In the genomic region with DNA sequence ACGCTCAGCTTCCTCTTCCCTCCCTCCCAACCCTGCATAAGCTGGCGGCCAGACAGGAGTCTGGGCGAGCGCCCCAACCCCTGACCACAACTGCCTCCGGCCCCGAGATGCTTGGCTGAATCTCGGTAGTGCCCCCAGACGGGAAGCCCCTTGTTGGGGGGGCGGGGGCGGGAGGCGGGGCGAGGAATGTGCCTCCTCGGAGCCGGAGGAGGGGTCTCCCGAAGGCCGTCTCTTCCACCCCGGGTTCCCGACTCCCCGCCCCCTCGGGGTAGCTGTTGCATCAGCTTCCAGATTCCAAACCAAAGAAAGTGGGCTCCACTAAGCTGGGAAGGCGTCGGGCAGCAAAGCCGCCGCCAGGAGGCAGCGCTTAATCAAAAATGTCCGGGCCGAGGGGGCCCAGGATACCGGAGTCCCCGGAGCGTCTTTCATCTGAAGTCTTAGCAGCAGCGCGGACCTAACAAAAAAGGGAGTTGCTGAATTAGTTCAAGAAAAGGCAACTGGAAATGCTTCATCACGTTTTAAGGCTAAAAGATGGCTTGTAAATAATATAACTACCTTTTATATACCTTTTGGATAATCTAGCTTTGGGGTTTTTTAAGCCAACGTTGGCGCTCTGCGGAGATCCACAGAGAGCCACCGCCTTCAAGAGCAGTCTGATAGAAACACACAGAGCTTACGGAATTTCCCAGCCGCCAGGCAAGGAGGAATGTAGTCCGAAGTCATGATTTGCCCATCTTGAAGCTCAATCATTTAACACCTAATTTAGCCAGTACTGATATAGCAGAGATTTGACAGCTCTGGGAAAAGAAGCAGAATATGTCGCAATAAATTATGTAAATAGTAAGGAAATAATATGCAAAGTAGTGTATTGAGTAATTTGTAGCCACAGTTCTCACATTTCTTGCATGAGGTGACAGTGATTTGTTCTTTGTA, we compare ENCODE assay signal across 8 cellular contexts. TPM values are rescaled to one million over a fixed set of nuclear protein-coding genes. Genes with fewer than 3 reads are reported as not detected.
DNase-seq lines count a peak whose midpoint lies in the region; ATAC-seq and TF ChIP-seq lines count a peak whose summit lies in the region.

No MANE protein-coding gene starts in this region.

- peak overlapping the region; percentile 66 for H3K56ac ChIP-seq in IMR-90 (ENCODE audit: extremely low read depth, insufficient read depth, low read length)

- intact Hi-C loops in IMR-90 (cut with micrococcal nuclease): loop anchor here (1.0 to 5.0 kb wide), 5 partner anchors 30 to 266 kb away; a partner anchor contains a TSS
- intact Hi-C loops in mammary epithelial cell (cut with micrococcal nuclease): loop anchor here (1.0 to 5.0 kb wide), 8 partner anchors 13 to 234 kb away; a partner anchor contains a TSS

- peak overlapping the region; percentile 94; the same call in 1 of the 2 replicates for H2AK5ac ChIP-seq in IMR-90 (ENCODE audit: low read depth, low read length)

- peak overlapping the region; percentile 59; the same call in 1 of the 2 replicates for H3K14ac ChIP-seq in IMR-90 (replicated peaks; ENCODE audit: low read depth, low read length)

- H3K23ac ChIP-seq in IMR-90 (ENCODE audit: low read depth, low read length): peak overlapping the region; percentile 39

- TF ChIP-seq CTCF in BE2C (IDR thresholded peaks at IDR 0.05; ENCODE audit: low read depth, low read length): peak; percentile 83
- peak; percentile 94 for TF ChIP-seq CTCF in IMR-90 (conservative IDR thresholded peaks at IDR 0.05; ENCODE audit: low read depth, low read length)
- peak; percentile 74 for TF ChIP-seq CTCF in VCaP (conservative IDR thresholded peaks at IDR 0.05)
- peak; percentile 74 to 85 for TF ChIP-seq CTCF in mammary epithelial cell (conservative IDR thresholded peaks at IDR 0.05 in 1 of 2, IDR thresholded peaks at IDR 0.05 in 1 of 2; ENCODE audit: extremely low read depth in 1 of 2, insufficient read depth in 1 of 2, low read depth in 1 of 2, low read length in 2 of 2)

- no peaks in the 10 kb centered on the region for H3K36me3 ChIP-seq in BE2C
- H3K36me3 ChIP-seq in IMR-90 (ENCODE audit: control insufficient read depth, insufficient read depth, low read length): no peaks in the 10 kb centered on the region
- no peaks in the 10 kb centered on the region for H3K36me3 ChIP-seq in mammary epithelial cell (ENCODE audit: insufficient read depth, low read length)

- H3K27ac ChIP-seq in IMR-90 (ENCODE audit: insufficient read depth, low read length) (peak overlapping the region; percentile 76), VCaP (no peak overlapping the region), mammary epithelial cell (ENCODE audit: insufficient read depth, low read depth, low read length) (peak overlapping the region; percentile 50)

- peak; percentile 34; the same call in 1 of the 2 replicates for TF ChIP-seq POLR2A in IMR-90 (IDR thresholded peaks at IDR 0.05; ENCODE audit: low read depth, low read length)

- H3K9ac ChIP-seq in IMR-90 (ENCODE audit: low read depth, low read length): peak overlapping the region; percentile 64
- H3K9ac ChIP-seq in mammary epithelial cell (ENCODE audit: insufficient read depth, low read length): peak overlapping the region; percentile 61

- peak overlapping the region; percentile 88 for H4K91ac ChIP-seq in IMR-90 (ENCODE audit: insufficient read depth, low read depth, low read length)

- H3K4me3 ChIP-seq in BE2C (ENCODE audit: low read depth, low read length) (peak overlapping the region; percentile 54), IMR-90 (ENCODE audit: insufficient read depth, low read depth, low read length) (peak overlapping the region; percentile 12; the same call in 1 of the 2 replicates), mammary epithelial cell (replicated peaks in 1 of 3; ENCODE audit: insufficient read depth in 1 of 3, low read depth in 2 of 3, low read length in 3 of 3) (peak overlapping the region; percentile 9 to 15 (median 11))

- H4K20me1 ChIP-seq in IMR-90 (ENCODE audit: insufficient read depth, low read length) (no peaks in the 10 kb centered on the region), mammary epithelial cell (ENCODE audit: insufficient read depth, low read length) (no peaks in the 10 kb centered on the region)

- peak overlapping the region; percentile 90 for H2AK9ac ChIP-seq in IMR-90 (replicated peaks; ENCODE audit: low read depth, low read length, poor library complexity)

- in situ Hi-C loops in IMR-90 (cut with MboI; ENCODE audit: low sequenced_read_pairs) (no loop called here), mammary epithelial cell (cut with MboI; ENCODE audit: low sequenced_read_pairs in 2 of 2) (no loop called here)

- peaks cover 12% of the 10 kb centered on the region for H3K9me1 ChIP-seq in IMR-90 (ENCODE audit: insufficient read depth, low read length)

- BruUV-seq in IMR-90 (replicated peaks; lab: Mats Ljungman, UMichigan) (no TSS peak), mammary epithelial cell (replicated peaks; lab: Mats Ljungman, UMichigan) (no TSS peak)

- H2BK120ac ChIP-seq in IMR-90 (ENCODE audit: low read depth, low read length): peak overlapping the region; percentile 81

- peak; percentile 90 for TF ChIP-seq RAD21 in IMR-90 (IDR thresholded peaks at IDR 0.05; ENCODE audit: low read length)

- H3K27me3 ChIP-seq in BE2C (no peaks in the 10 kb centered on the region), IMR-90 (ENCODE audit: control insufficient read depth, insufficient read depth, low read length) (no peaks in the 10 kb centered on the region), mammary epithelial cell (ENCODE audit: insufficient read depth, low read length) (no peaks in the 10 kb centered on the region)

- dilution Hi-C loops in IMR-90 (cut with HindIII; ENCODE audit: low sequenced_read_pairs, unreplicated experiment) (no loop called here), mammary epithelial cell (cut with HindIII; ENCODE audit: low sequenced_read_pairs) (no loop called here)

- H3K4me2 ChIP-seq in IMR-90 (ENCODE audit: low read depth, low read length) (peak overlapping the region; percentile 87), mammary epithelial cell (ENCODE audit: insufficient read depth, low read depth, low read length) (peak overlapping the region; percentile 79)

- peak overlapping the region; percentile 93 for H3K4ac ChIP-seq in IMR-90 (ENCODE audit: low read depth, low read length)

- H3K4me1 ChIP-seq in BE2C (no peaks in the 10 kb centered on the region; the same call in 1 of the 2 replicates), IMR-90 (ENCODE audit: control insufficient read depth, insufficient read depth, low read length) (peaks cover 28% of the 10 kb centered on the region), mammary epithelial cell (ENCODE audit: insufficient read depth, low read length) (peaks cover 45% of the 10 kb centered on the region)

- peak overlapping the region; percentile 73 for H3K18ac ChIP-seq in IMR-90 (ENCODE audit: low read depth, low read length)

- POLR2A ChIA-PET in IMR-90 (lab: Charles Lee; ENCODE audit: unreplicated experiment): interaction anchor here (0.9 to 1.0 kb wide), 3 partner anchors 15 to 28 kb away, joined by 3 to 5 read pairs (median 3); no protein-coding TSS in a partner anchor

- DNase-seq in BE2C (peak; percentile 80), IMR-90 (peak; percentile 86), mammary epithelial cell (peak; percentile 63), islet precursor cell (peak; percentile 98), NCI-H1417 treated with DMSO at 0.1 percent for 48 hours (lab: John Stamatoyannopoulos, UW) (no peak)
- DNase-seq in stimulated activated CD4-positive, alpha-beta T cell treated with anti-CD3 and anti-CD28 coated beads, Interleukin-15, amount 100 ng/mL, for 1 hour (ENCODE audit: low read depth in 1 of 2, low spot score in 1 of 2): peak; percentile 30 to 57

- peak overlapping the region; percentile 90 for H2AFZ ChIP-seq in IMR-90 (replicated peaks; ENCODE audit: low read length, poor library complexity)
- H2AFZ ChIP-seq in mammary epithelial cell (ENCODE audit: low read depth, low read length): peak overlapping the region; percentile 57

- H3K79me1 ChIP-seq in IMR-90 (ENCODE audit: low read depth in 1 of 2, low read length in 2 of 2): peaks cover 0 to 11% of the 10 kb centered on the region in 2 experiments; a peak in 1 of 4 replicates

- H4K5ac ChIP-seq in IMR-90 (ENCODE audit: low read depth, low read length): peak overlapping the region; percentile 38

- H2BK20ac ChIP-seq in IMR-90 (ENCODE audit: low read depth, low read length): peak overlapping the region; percentile 70

- WGBS in IMR-90 (ENCODE audit: extremely low coverage in 2 of 2, insufficient read length in 1 of 2), 2 experiments: no CpG with 5 or more reads among the region's 41 CpGs
- 3% methylated on average over 11 of the region's 41 CpGs for WGBS in mammary epithelial cell (ENCODE audit: low coverage, missing lambda C conversion rate)

- H3K9me3 ChIP-seq in BE2C (no peaks in the 10 kb centered on the region), IMR-90 (ENCODE audit: control insufficient read depth, insufficient read depth, low read length) (no peaks in the 10 kb centered on the region), mammary epithelial cell (replicated peaks; ENCODE audit: insufficient read depth, low read length) (no peaks in the 10 kb centered on the region)

- peak overlapping the region; percentile 80 to 94 for H4K8ac ChIP-seq in IMR-90 (ENCODE audit: low read depth in 2 of 2, low read length in 2 of 2)

- H2BK5ac ChIP-seq in IMR-90 (ENCODE audit: low read depth, low read length, poor library complexity, severe bottlenecking): peak overlapping the region; percentile 59

- ATAC-seq in GM19023 (IDR thresholded peaks at IDR 0.05; ENCODE audit: unreplicated experiment): peak; percentile 44
- ATAC-seq in IMR-90 (ENCODE audit: low read depth): peak; percentile 73

- no peaks in the 10 kb centered on the region for H3K79me2 ChIP-seq in mammary epithelial cell (ENCODE audit: insufficient read depth, low read length)

- CTCF ChIA-PET in IMR-90 (lab: Yijun Ruan, JAX): interaction anchor here (0.6 to 3.5 kb wide), 15 partner anchors 12 to 266 kb away, joined by 3 to 60 read pairs (median 3); a partner anchor contains a TSS
- CTCF ChIA-PET in mammary epithelial cell (lab: Charles Lee; ENCODE audit: low non-redundant PET): interaction anchor here (0.6 to 1.9 kb wide), 9 partner anchors 26 to 267 kb away, joined by 3 to 15 read pairs (median 5); a partner anchor contains a TSS

- peak overlapping the region; percentile 84; the same call in 2 of the 3 replicates for H2BK15ac ChIP-seq in IMR-90 (ENCODE audit: low read depth, low read length)

RNA-seq across cellular contexts. Expression of a gene that starts 6.8 kb away (rescaled TPM):
- 324 TPM for polyA plus RNA-seq in BE2C (2012; ENCODE audit: insufficient read depth, insufficient read length, low read depth)
- 23.9 and 51.4 TPM in 2 replicates for total RNA-seq in IMR-90 (2012; rRNA removed)
- 33.1 and 45.7 TPM in 2 replicates for polyA plus RNA-seq in IMR-90 (2012; rRNA removed)
- 114 and 912 TPM in 2 replicates for polyA plus RNA-seq in IMR-90 (2012; cell fraction: cytosol; rRNA removed)
- 35.8 and 40.4 TPM in 2 replicates for polyA plus RNA-seq in IMR-90 (2012; cell fraction: nucleus; rRNA removed; ENCODE audit: low replicate concordance)
- total RNA-seq in mammary epithelial cell: 100 to 1,000 TPM in 1 of 2 donors, 10 to 100 TPM in 1; 20.3 to 126 TPM
- polyA plus RNA-seq in mammary epithelial cell: 61.5 TPM
- 3.8 TPM for polyA minus RNA-seq in mammary epithelial cell

RNA-seq across cellular contexts. Expression of a gene that starts 7.7 kb away (rescaled TPM):
- polyA plus RNA-seq in BE2C (2012; ENCODE audit: insufficient read depth, insufficient read length, low read depth): 1.1 TPM
- total RNA-seq in IMR-90 (2012; rRNA removed) (1.4 and 2.0 TPM in 2 replicates), mammary epithelial cell (1 to 10 TPM in 1 of 2 donors, under 1 TPM in 1; 0.78 to 1.0 TPM)
- polyA plus RNA-seq in IMR-90 (2012; rRNA removed) (1.4 and 1.8 TPM in 2 replicates), mammary epithelial cell (0.34 TPM)
- 1.5 and 2.2 TPM in 2 replicates for polyA plus RNA-seq in IMR-90 (2012; cell fraction: cytosol; rRNA removed)
- 3.9 and 11.9 TPM in 2 replicates for polyA plus RNA-seq in IMR-90 (2012; cell fraction: nucleus; rRNA removed; ENCODE audit: low replicate concordance)
- polyA minus RNA-seq in mammary epithelial cell: not detected

RNA-seq across cellular contexts. Expression of a gene that starts 13.5 kb away (rescaled TPM):
- polyA plus RNA-seq in BE2C (2012; ENCODE audit: insufficient read depth, insufficient read length, low read depth): 1.6 TPM
- total RNA-seq in IMR-90 (2012; rRNA removed) (124 and 156 TPM in 2 replicates), mammary epithelial cell (100 to 1,000 TPM; 525 to 766 TPM)
- polyA plus RNA-seq in IMR-90 (2012; rRNA removed) (315 and 375 TPM in 2 replicates), mammary epithelial cell (351 TPM)
- 185 and 358 TPM in 2 replicates for polyA plus RNA-seq in IMR-90 (2012; cell fraction: cytosol; rRNA removed)
- polyA plus RNA-seq in IMR-90 (2012; cell fraction: nucleus; rRNA removed; ENCODE audit: low replicate concordance): 492 and 622 TPM in 2 replicates
- polyA minus RNA-seq in mammary epithelial cell: 343 TPM

RNA-seq across cellular contexts. Expression of a gene that starts 48.7 kb away (rescaled TPM):
- 29.7 TPM for polyA plus RNA-seq in BE2C (2012; ENCODE audit: insufficient read depth, insufficient read length, low read depth)
- 19.4 and 25.1 TPM in 2 replicates for total RNA-seq in IMR-90 (2012; rRNA removed)
- polyA plus RNA-seq in IMR-90 (2012; rRNA removed): 118 and 121 TPM in 2 replicates
- 86.3 and 158 TPM in 2 replicates for polyA plus RNA-seq in IMR-90 (2012; cell fraction: cytosol; rRNA removed)
- 38.3 and 104 TPM in 2 replicates for polyA plus RNA-seq in IMR-90 (2012; cell fraction: nucleus; rRNA removed; ENCODE audit: low replicate concordance)
- 100 to 1,000 TPM; 122 to 134 TPM for total RNA-seq in mammary epithelial cell
- 110 TPM for polyA plus RNA-seq in mammary epithelial cell
- 360 TPM for polyA minus RNA-seq in mammary epithelial cell

RNA-seq across cellular contexts. Expression of a gene that starts 56.4 kb away (rescaled TPM):
- 147 TPM for polyA plus RNA-seq in BE2C (2012; ENCODE audit: insufficient read depth, insufficient read length, low read depth)
- 40.0 and 47.3 TPM in 2 replicates for total RNA-seq in IMR-90 (2012; rRNA removed)
- 113 and 161 TPM in 2 replicates for polyA plus RNA-seq in IMR-90 (2012; rRNA removed)
- 55.0 and 68.3 TPM in 2 replicates for polyA plus RNA-seq in IMR-90 (2012; cell fraction: cytosol; rRNA removed)
- polyA plus RNA-seq in IMR-90 (2012; cell fraction: nucleus; rRNA removed; ENCODE audit: low replicate concordance): 122 and 328 TPM in 2 replicates
- 10 to 100 TPM; 34.3 to 76.3 TPM for total RNA-seq in mammary epithelial cell
- 151 TPM for polyA plus RNA-seq in mammary epithelial cell
- 190 TPM for polyA minus RNA-seq in mammary epithelial cell
